ENCODE assay signal across 1 cellular context in genomic region chr17:45302220-45302619, GRCh38.
TF ChIP-seq lines count a peak whose summit lies in the region.

No MANE protein-coding gene starts in this region.

TF ChIP-seq in GM12878, 131 proteins besides CTCF, POLR2A, EP300 and RAD21:
- TF ChIP-seq NFIC (IDR thresholded peaks at IDR 0.05; ENCODE audit: low read depth, low read length) (peak; percentile 20; the same call in 1 of the 2 replicates), HDGF (IDR thresholded peaks at IDR 0.05) (peak; percentile 33; the same call in 1 of the 2 replicates)
TF ChIP-seq in GM12878: peak in this region for 2; not testable (repeated sequence) for 129.
